1 cellular context compared by ENCODE assay signal in genomic region chr2:8645176-8645831, GRCh38.
TF ChIP-seq lines count a peak whose summit lies in the region.

No MANE protein-coding gene starts in this region.

TF ChIP-seq in K562, 482 proteins besides CTCF, POLR2A, EP300 and RAD21 (continued from another document):
- no peak for TF ChIP-seq ZBTB9 (CRISPR knock-in tag; IDR thresholded peaks at IDR 0.05)
- TF ChIP-seq ZNF511 (CRISPR knock-in tag; IDR thresholded peaks at IDR 0.05) = no peak
- TF ChIP-seq ATF1 (CRISPR knock-in tag; IDR thresholded peaks at IDR 0.05) = no peak
- TF ChIP-seq ATF1 (tag; IDR thresholded peaks at IDR 0.05) = 0 out of 2 replicates have a peak, but pooled peaks have one; percentile 10
- no peak for TF ChIP-seq ZNF444 (CRISPR knock-in tag; IDR thresholded peaks at IDR 0.05)
- TF ChIP-seq PCBP1 (IDR thresholded peaks at IDR 0.05; ENCODE audit: low read depth, low read length, poor library complexity, severe bottlenecking) = no peak
- no peak for TF ChIP-seq SMAD4 (CRISPR knock-in tag; conservative IDR thresholded peaks at IDR 0.05)
- TF ChIP-seq HDAC1 (IDR thresholded peaks at IDR 0.05) = no peak
- TF ChIP-seq ZFP91 (CRISPR knock-in tag; IDR thresholded peaks at IDR 0.05) = no peak
- TF ChIP-seq NR2C2 (CRISPR knock-in tag; IDR thresholded peaks at IDR 0.05) = no peak
- TF ChIP-seq NR2C2 (tag; IDR thresholded peaks at IDR 0.05) = peak; percentile 42; the same call in 1 of the 2 replicates
- no peak for TF ChIP-seq MXD1 (CRISPR knock-in tag; IDR thresholded peaks at IDR 0.05; ENCODE audit: borderline replicate concordance, poor library complexity, severe bottlenecking)
- no peak for TF ChIP-seq DPF2 (IDR thresholded peaks at IDR 0.05)
- no peak for TF ChIP-seq ZBTB7A (IDR thresholded peaks at IDR 0.05; ENCODE audit: borderline replicate concordance, control insufficient read depth, low read depth, low read length)
- TF ChIP-seq MBD1 (CRISPR knock-in tag; IDR thresholded peaks at IDR 0.05) = no peak
- no peak for TF ChIP-seq ZNF449 (CRISPR knock-in tag; IDR thresholded peaks at IDR 0.05)
- no peak for TF ChIP-seq ZZZ3 (IDR thresholded peaks at IDR 0.05)
- no peak for TF ChIP-seq HLTF (IDR thresholded peaks at IDR 0.05)
- TF ChIP-seq MYBL2 (IDR thresholded peaks at IDR 0.05; ENCODE audit: low read depth) = no peak
- TF ChIP-seq MYBL2 (CRISPR knock-in tag; IDR thresholded peaks at IDR 0.05; ENCODE audit: borderline replicate concordance) = no peak
- TF ChIP-seq RBFOX2 (IDR thresholded peaks at IDR 0.05; ENCODE audit: low read depth, low read length) = peak; percentile 40; the same call in 1 of the 2 replicates
- TF ChIP-seq ZNF644 (tag; IDR thresholded peaks at IDR 0.05; ENCODE audit: low read depth) = no peak
- no peak for TF ChIP-seq ZBTB5 (IDR thresholded peaks at IDR 0.05)
- no peak for TF ChIP-seq HDAC8 (tag; IDR thresholded peaks at IDR 0.05)
- TF ChIP-seq FOXP1 (CRISPR knock-in tag; IDR thresholded peaks at IDR 0.05) = no peak
- TF ChIP-seq KAT2B (IDR thresholded peaks at IDR 0.05; ENCODE audit: low read depth, low read length) = no peak
- no peak for TF ChIP-seq ZNF184 (CRISPR knock-in tag; IDR thresholded peaks at IDR 0.05)
- no peak for TF ChIP-seq PTBP1 (IDR thresholded peaks at IDR 0.05; ENCODE audit: low read depth, low read length)
- TF ChIP-seq KDM4B (IDR thresholded peaks at IDR 0.05; ENCODE audit: borderline replicate concordance in 2 of 2, low read depth in 1 of 2) = no peak
- no peak for TF ChIP-seq PREB (CRISPR knock-in tag; IDR thresholded peaks at IDR 0.05)
- TF ChIP-seq MAFK (IDR thresholded peaks at IDR 0.05; ENCODE audit: low read length) = no peak
